15 cellular contexts compared by ENCODE assay signal in the genomic region with DNA sequence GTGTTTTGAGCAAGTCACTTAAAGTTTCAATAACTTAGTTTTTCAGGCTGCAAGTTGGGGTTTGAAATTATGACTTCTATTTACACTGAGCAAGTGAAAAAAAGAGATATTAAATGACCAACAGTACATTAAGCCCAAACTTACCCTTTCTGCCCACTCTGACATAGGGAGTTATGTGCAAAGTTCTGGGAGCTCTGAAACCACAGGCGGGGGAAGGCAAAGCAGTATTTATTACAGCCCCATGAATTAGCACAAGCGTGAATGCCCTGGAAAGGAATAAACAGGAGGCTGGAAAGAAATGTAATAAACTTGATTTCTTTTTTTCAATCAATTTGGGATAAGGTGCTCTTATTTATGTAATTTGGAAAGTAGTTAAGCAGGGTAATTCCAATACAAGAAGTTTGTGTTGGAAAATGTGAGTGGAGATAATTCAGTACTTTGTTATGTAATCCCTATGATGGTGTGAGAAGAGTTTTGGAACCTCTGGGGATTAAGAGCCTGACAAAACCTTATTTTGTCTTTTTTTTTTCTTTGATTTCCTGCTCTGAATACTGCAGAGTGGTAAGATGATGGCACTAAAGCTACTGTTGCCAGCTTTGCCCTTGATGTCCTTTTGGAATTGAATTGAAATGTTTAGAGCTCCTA.
DNase-seq lines count a peak whose midpoint lies in the region; ATAC-seq and TF ChIP-seq lines count a peak whose summit lies in the region.
"Had no signal": no experiment of that assay in that cellular context is flagged by ENCODE, and none has a peak within 500 bp of the region (broad histone marks: within the 10 kb centered on the region; RNA-seq: fewer than 3 reads in every experiment).

No MANE protein-coding gene starts in this region.

- no peak overlapping the region for H3K14ac ChIP-seq in neuronal stem cell (ENCODE audit: low read length)

- H3K4me1 ChIP-seq in right atrium auricular region (no peaks in the 10 kb centered on the region), neuronal stem cell (ENCODE audit: control insufficient read depth in 2 of 2, insufficient read depth in 1 of 2, low read depth in 1 of 2, low read length in 2 of 2) (peaks cover 4 to 7% of the 10 kb centered on the region in 2 donors)
- H3K4me1 ChIP-seq: Caco-2 had no signal

- H3K27ac Mint-ChIP-seq in activated naive CD8-positive, alpha-beta T cell: peak overlapping the region; percentile 24
- H3K27ac Mint-ChIP-seq in activated naive CD8-positive, alpha-beta T cell treated with anti-CD3 and anti-CD28 coated beads for 36 hours: no peak overlapping the region

- H2BK120ac ChIP-seq in neuronal stem cell (ENCODE audit: low read depth, low read length): no peak overlapping the region

- no peak overlapping the region for H3K4me3 ChIP-seq in right atrium auricular region
- H3K4me3 ChIP-seq in neuronal stem cell (ENCODE audit: low read length in 2 of 2): no peak overlapping the region
- H3K4me3 ChIP-seq: lung had no signal

- H3K4ac ChIP-seq in neuronal stem cell (ENCODE audit: low read length): no peak overlapping the region

- H3K27ac ChIP-seq in right atrium auricular region (peak overlapping the region; percentile 49 to 73), neuronal stem cell (replicated peaks; ENCODE audit: low read length) (no peak overlapping the region)
- H3K27ac ChIP-seq: VCaP had no signal

- H3K36me3 Mint-ChIP-seq in activated naive CD8-positive, alpha-beta T cell: peaks cover 11% of the 10 kb centered on the region
- peaks cover 4% of the 10 kb centered on the region for H3K36me3 Mint-ChIP-seq in activated naive CD8-positive, alpha-beta T cell treated with anti-CD3 and anti-CD28 coated beads for 36 hours

- no peak overlapping the region for H2AFZ ChIP-seq in neuronal stem cell (ENCODE audit: low read length)

- H3K4me3 Mint-ChIP-seq in activated naive CD8-positive, alpha-beta T cell: no peak overlapping the region
- no peak overlapping the region for H3K4me3 Mint-ChIP-seq in activated naive CD8-positive, alpha-beta T cell treated with anti-CD3 and anti-CD28 coated beads for 36 hours
- H3K4me3 Mint-ChIP-seq: activated naive CD4-positive, alpha-beta T cell treated with anti-CD3 and anti-CD28 coated beads, Interleukin-2, amount 10 ng/mL, durations not matched to agents 7 days and 5 days had no signal

- H3K23ac ChIP-seq in neuronal stem cell (ENCODE audit: low read depth, low read length, poor library complexity): no peak overlapping the region

- H3K36me3 ChIP-seq in right atrium auricular region (no peaks in the 10 kb centered on the region), neuronal stem cell (replicated peaks in 1 of 2; ENCODE audit: control insufficient read depth in 2 of 2, insufficient read depth in 2 of 2, low read length in 2 of 2) (no peaks in the 10 kb centered on the region)

- H2BK15ac ChIP-seq in neuronal stem cell (ENCODE audit: low read length): no peak overlapping the region

- intact Hi-C loops in sciatic nerve (cut with DNase I): no loop called here

- H3K4me2 ChIP-seq in neuronal stem cell (ENCODE audit: insufficient read depth, low read length, poor library complexity, severe bottlenecking): no peak overlapping the region

- H3K18ac ChIP-seq in neuronal stem cell (ENCODE audit: low read length): no peak overlapping the region

- no peak overlapping the region for H3K9ac ChIP-seq in neuronal stem cell (ENCODE audit: low read depth, low read length, poor library complexity)

- DNase-seq in activated naive CD8-positive, alpha-beta T cell treated with anti-CD3 and anti-CD28 coated beads for 36 hours: no peak
- DNase-seq in right atrium auricular region (ENCODE audit: low spot score): no peak
- DNase-seq in sciatic nerve (ENCODE audit: low spot score): no peak
- DNase-seq in iPS-NIHi11 (ENCODE audit: low spot score): no peak
- no peak for DNase-seq in neuronal stem cell (ENCODE audit: low spot score)
- no peak for DNase-seq in putamen (ENCODE audit: low spot score)
- DNase-seq: activated naive CD4-positive, alpha-beta T cell treated with anti-CD3 and anti-CD28 coated beads, Interleukin-2, amount 10 ng/mL, durations not matched to agents 7 days and 5 days; Caco-2; MV-4-11; stimulated activated CD4-positive, alpha-beta T cell treated with anti-CD3 and anti-CD28 coated beads, Interleukin-2, amount 100 ng/mL, for 48 hours; SW 1271 had no signal

- H3K27me3 ChIP-seq in right atrium auricular region: no peaks in the 10 kb centered on the region
- no peaks in the 10 kb centered on the region for H3K27me3 ChIP-seq in neuronal stem cell (ENCODE audit: control insufficient read depth in 3 of 3, insufficient read depth in 3 of 3, low read depth in 1 of 3, low read length in 3 of 3)

- H3K79me1 ChIP-seq in neuronal stem cell (ENCODE audit: low read depth, low read length): no peaks in the 10 kb centered on the region

- H2BK12ac ChIP-seq in neuronal stem cell (ENCODE audit: low read length): no peak overlapping the region

- peak; percentile 80 for ATAC-seq in sciatic nerve
- no peak for ATAC-seq in GM19035 (IDR thresholded peaks at IDR 0.05; ENCODE audit: unreplicated experiment)

- no CpG with 5 or more reads among the region's 2 CpGs for WGBS in neuronal stem cell (ENCODE audit: extremely low coverage in 2 of 2, insufficient read length in 2 of 2, insufficient replicate concordance in 1 of 2), 2 donors

- no peaks in the 10 kb centered on the region for H3K9me3 Mint-ChIP-seq in activated naive CD8-positive, alpha-beta T cell (ENCODE audit: low read depth)
- H3K9me3 Mint-ChIP-seq in activated naive CD8-positive, alpha-beta T cell treated with anti-CD3 and anti-CD28 coated beads for 36 hours: no peaks in the 10 kb centered on the region
- H3K9me3 Mint-ChIP-seq: activated naive CD4-positive, alpha-beta T cell treated with anti-CD3 and anti-CD28 coated beads, Interleukin-2, amount 10 ng/mL, durations not matched to agents 7 days and 5 days had no signal

- no peak overlapping the region for H4K91ac ChIP-seq in neuronal stem cell (ENCODE audit: low read depth, low read length, poor library complexity)

- no peak for TF ChIP-seq CTCF in right atrium auricular region (IDR thresholded peaks at IDR 0.05)

- H2BK5ac ChIP-seq in neuronal stem cell (ENCODE audit: low read length): no peak overlapping the region

- no peaks in the 10 kb centered on the region for H3K27me3 Mint-ChIP-seq in activated naive CD8-positive, alpha-beta T cell
- H3K27me3 Mint-ChIP-seq in activated naive CD8-positive, alpha-beta T cell treated with anti-CD3 and anti-CD28 coated beads for 36 hours: no peaks in the 10 kb centered on the region
- H3K27me3 Mint-ChIP-seq: activated naive CD4-positive, alpha-beta T cell treated with anti-CD3 and anti-CD28 coated beads, Interleukin-2, amount 10 ng/mL, durations not matched to agents 7 days and 5 days had no signal

- H3K9me3 ChIP-seq in right atrium auricular region: no peaks in the 10 kb centered on the region
- no peaks in the 10 kb centered on the region for H3K9me3 ChIP-seq in neuronal stem cell (replicated peaks in 1 of 2; ENCODE audit: control insufficient read depth in 2 of 2, insufficient read depth in 1 of 2, low read depth in 1 of 2, low read length in 2 of 2)
- H3K9me3 ChIP-seq: Caco-2 had no signal

- no peak overlapping the region for H2AK5ac ChIP-seq in neuronal stem cell (ENCODE audit: low read depth, low read length)

- H3K4me1 Mint-ChIP-seq in activated naive CD8-positive, alpha-beta T cell (ENCODE audit: low read depth): peaks cover 30% of the 10 kb centered on the region
- H3K4me1 Mint-ChIP-seq in activated naive CD8-positive, alpha-beta T cell treated with anti-CD3 and anti-CD28 coated beads for 36 hours: peaks cover 26% of the 10 kb centered on the region
- H3K4me1 Mint-ChIP-seq: activated naive CD4-positive, alpha-beta T cell treated with anti-CD3 and anti-CD28 coated beads, Interleukin-2, amount 10 ng/mL, durations not matched to agents 7 days and 5 days had no signal

- H4K8ac ChIP-seq in neuronal stem cell (ENCODE audit: low read depth, low read length): no peak overlapping the region
